ENCODE assay signal across 30 cellular contexts in genomic region chr6:27111743-27112142, GRCh38.
"Had no signal": no experiment of that assay in that cellular context is flagged by ENCODE, and none has a peak within 500 bp of the region (broad histone marks: within the 10 kb centered on the region; RNA-seq: fewer than 3 reads in every experiment).

No MANE protein-coding gene starts in this region.

- H3K36me3 Mint-ChIP-seq: activated naive CD4-positive, alpha-beta T cell treated with anti-CD3 and anti-CD28 coated beads, Interleukin-2, amount 10 ng/mL, durations not matched to agents 7 days and 5 days; brain had no signal

- H3K27ac Mint-ChIP-seq: activated B cell treated with CpG ODN at 0.5 μM for 24 hours; activated CD4-positive, alpha-beta memory T cell treated with anti-CD3 and anti-CD28 coated beads for 36 hours; activated naive CD4-positive, alpha-beta T cell treated with anti-CD3 and anti-CD28 coated beads, Interleukin-2, amount 10 ng/mL, durations not matched to agents 7 days and 5 days; activated naive CD8-positive, alpha-beta T cell; activated naive CD8-positive, alpha-beta T cell treated with anti-CD3 and anti-CD28 coated beads, Interleukin-2, amount 50 U/mL, for 24 hours; activated T-helper 1 cell treated with anti-CD3 and anti-CD28 coated beads, Interleukin-12 subunit alpha, Interleukin-12 subunit beta, Interleukin-2, Interleukin-4 antibody, amounts not matched to agents 30 ng/mL and 10 ng/mL and 1 ng/mL, durations not matched to agents 14 hours and 24 hours and 36 hours; brain had no signal

- FAIRE-seq: colon had no signal

- ATAC-seq: activated naive CD8-positive, alpha-beta T cell treated with anti-CD3 and anti-CD28 coated beads, Interleukin-2, amount 50 U/mL, for 24 hours; activated T-cell treated with anti-CD3 and anti-CD28 coated beads, Interleukin-2, amount 50 U/mL, for 4 hours had no signal

- H3K4me1 Mint-ChIP-seq: activated B cell treated with CpG ODN at 0.5 μM for 24 hours; activated naive CD4-positive, alpha-beta T cell treated with anti-CD3 and anti-CD28 coated beads, Interleukin-2, amount 10 ng/mL, durations not matched to agents 7 days and 5 days; activated naive CD8-positive, alpha-beta T cell treated with anti-CD3 and anti-CD28 coated beads, Interleukin-2, amount 50 U/mL, for 24 hours; brain had no signal

- H3K4me3 Mint-ChIP-seq: activated B cell treated with CpG ODN at 0.5 μM for 24 hours; activated CD4-positive, alpha-beta memory T cell treated with anti-CD3 and anti-CD28 coated beads for 36 hours; activated naive CD4-positive, alpha-beta T cell treated with anti-CD3 and anti-CD28 coated beads, Interleukin-2, amount 10 ng/mL, durations not matched to agents 7 days and 5 days; activated naive CD8-positive, alpha-beta T cell; activated naive CD8-positive, alpha-beta T cell treated with anti-CD3 and anti-CD28 coated beads, Interleukin-2, amount 50 U/mL, for 24 hours; activated T-cell treated with anti-CD3 and anti-CD28 coated beads, Interleukin-2, amount 50 U/mL, for 4 hours; activated T-helper 1 cell treated with anti-CD3 and anti-CD28 coated beads, Interleukin-12 subunit alpha, Interleukin-12 subunit beta, Interleukin-2, Interleukin-4 antibody, amounts not matched to agents 30 ng/mL and 10 ng/mL and 1 ng/mL, durations not matched to agents 14 hours and 24 hours and 36 hours; brain had no signal

- H3K27me3 Mint-ChIP-seq: activated naive CD4-positive, alpha-beta T cell treated with anti-CD3 and anti-CD28 coated beads, Interleukin-2, amount 10 ng/mL, durations not matched to agents 7 days and 5 days had no signal

- H3K27ac ChIP-seq: VCaP had no signal

- DNase-seq: activated B cell treated with CpG ODN at 0.5 μM for 24 hours; activated CD4-positive, alpha-beta memory T cell treated with anti-CD3 and anti-CD28 coated beads for 36 hours; activated CD4-positive, alpha-beta T cell treated with anti-CD3 and anti-CD28 coated beads for 4 hours; activated CD4-positive, alpha-beta T cell treated with anti-CD3 and anti-CD28 coated beads, Interleukin-2, amount 50 U/mL, for 1 hour; activated CD4-positive, CD25-positive, alpha-beta regulatory T cell treated with anti-CD3 and anti-CD28 coated beads, Interleukin-2, amount 50 U/mL, for 72 hours; activated CD8-positive, alpha-beta memory T cell treated with anti-CD3 and anti-CD28 coated beads, Interleukin-2, amount 50 U/mL, for 4 hours; activated naive CD4-positive, alpha-beta T cell treated with anti-CD3 and anti-CD28 coated beads, Interleukin-2, amount 10 ng/mL, durations not matched to agents 7 days and 5 days; activated naive CD8-positive, alpha-beta T cell treated with anti-CD3 and anti-CD28 coated beads, Interleukin-2, amount 50 U/mL, for 24 hours; activated T-cell treated with anti-CD3 and anti-CD28 coated beads for 4 hours; activated T-cell treated with anti-CD3 and anti-CD28 coated beads, Interleukin-2, amount 50 U/mL, for 4 hours; anterior cingulate cortex; central memory CD4-positive, alpha-beta T cell; NCI-H1092 treated with DMSO at 0.1 percent for 48 hours; NCI-H146; NCI-H187; NCI-H2029 treated with DMSO at 0.1 percent for 48 hours; NCI-H2171 treated with DMSO at 0.1 percent for 48 hours; NCI-H2227 treated with DMSO at 0.1 percent for 48 hours; NCI-H446; NCI-H510A treated with DMSO at 0.1 percent for 48 hours; NCI-H526 treated with DMSO at 0.1 percent for 48 hours; Right ventricle myocardium superior; T-helper 1 cell; T-helper 2 cell; T-helper 9 cell had no signal
